Comparison of ENCODE assay signal across 17 cellular contexts in the genomic region with DNA sequence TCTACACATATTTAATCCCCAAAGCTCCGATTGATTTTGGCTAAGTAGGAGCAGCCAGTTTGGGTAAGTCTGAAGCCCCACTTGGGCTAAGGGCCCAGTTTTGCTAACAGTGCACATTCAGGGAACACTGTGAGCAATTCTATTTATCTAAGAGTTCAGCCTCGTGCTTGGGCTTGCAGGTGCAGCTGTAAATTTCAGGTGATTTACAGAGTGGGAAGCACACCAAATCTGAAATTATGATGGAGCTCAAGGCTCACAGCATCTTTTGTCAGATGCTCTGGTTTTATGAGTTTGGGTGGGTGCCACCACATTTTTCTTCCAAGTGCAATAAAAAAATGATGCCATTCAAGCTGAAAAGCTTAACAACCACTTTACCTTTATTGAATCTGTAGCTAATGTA.
"Had no signal": no experiment of that assay in that cellular context is flagged by ENCODE, and none has a peak within 500 bp of the region (broad histone marks: within the 10 kb centered on the region; RNA-seq: fewer than 3 reads in every experiment).

No MANE protein-coding gene starts in this region.

- H3K36me3 ChIP-seq: pancreas had no signal

- H3K27ac Mint-ChIP-seq: activated naive CD4-positive, alpha-beta T cell treated with anti-CD3 and anti-CD28 coated beads for 36 hours; activated naive CD8-positive, alpha-beta T cell treated with anti-CD3 and anti-CD28 coated beads, Interleukin-2, amount 50 U/mL, for 24 hours; activated T-helper 2 cell treated with anti-CD3 and anti-CD28 coated beads, Interferon-gamma antibody, Interleukin-2, Interleukin-4, amounts not matched to agents 10 μg/mL and 5 μg/mL and 100 μg/mL, durations not matched to agents 14 hours and 24 hours and 36 hours; memory B cell; naive thymus-derived CD4-positive, alpha-beta T cell; stimulated activated effector memory CD8-positive, alpha-beta T cell treated with anti-CD3 and anti-CD28 coated beads, Interleukin-12 subunit alpha, Interleukin-12 subunit beta, amount 100 ng/mL, for 72 hours had no signal

- DNase-seq: activated CD4-positive, alpha-beta T cell treated with anti-CD3 and anti-CD28 coated beads, Interleukin-2, amount 50 U/mL, for 48 hours; activated naive CD4-positive, alpha-beta T cell treated with anti-CD3 and anti-CD28 coated beads for 36 hours; activated naive CD8-positive, alpha-beta T cell treated with anti-CD3 and anti-CD28 coated beads, Interleukin-2, amount 50 U/mL, for 24 hours; aorta; cortex of kidney; effector memory CD4-positive, alpha-beta T cell; foreskin keratinocyte; glutamatergic neuron; left ventricle myocardium superior; mucosa of descending colon; naive thymus-derived CD4-positive, alpha-beta T cell; pancreas; stimulated activated CD4-positive, alpha-beta T cell treated with anti-CD3 and anti-CD28 coated beads, Interleukin-12 subunit alpha, Interleukin-12 subunit beta, amount 100 ng/mL, for 4 hours; stimulated activated CD4-positive, alpha-beta T cell treated with anti-CD3 and anti-CD28 coated beads, Interleukin-2, amount 100 ng/mL, for 24 hours had no signal

- H3K27ac ChIP-seq: foreskin keratinocyte, pancreas had no signal

- H3K4me3 ChIP-seq: mucosa of descending colon, pancreas had no signal

- H3K4me1 Mint-ChIP-seq: activated naive CD8-positive, alpha-beta T cell treated with anti-CD3 and anti-CD28 coated beads, Interleukin-2, amount 50 U/mL, for 24 hours; memory B cell; naive thymus-derived CD4-positive, alpha-beta T cell; stimulated activated effector memory CD8-positive, alpha-beta T cell treated with anti-CD3 and anti-CD28 coated beads, Interleukin-12 subunit alpha, Interleukin-12 subunit beta, amount 100 ng/mL, for 72 hours had no signal

- H3K36me3 Mint-ChIP-seq: memory B cell; naive thymus-derived CD4-positive, alpha-beta T cell; stimulated activated effector memory CD8-positive, alpha-beta T cell treated with anti-CD3 and anti-CD28 coated beads, Interleukin-12 subunit alpha, Interleukin-12 subunit beta, amount 100 ng/mL, for 72 hours had no signal

- H3K27me3 ChIP-seq: foreskin keratinocyte, pancreas had no signal

- H3K27me3 Mint-ChIP-seq: activated naive CD8-positive, alpha-beta T cell treated with anti-CD3 and anti-CD28 coated beads, Interleukin-2, amount 50 U/mL, for 24 hours; memory B cell; naive thymus-derived CD4-positive, alpha-beta T cell had no signal

- H3K4me1 ChIP-seq: foreskin keratinocyte, pancreas had no signal

- H3K9me3 ChIP-seq: mucosa of descending colon, pancreas had no signal

- H3K4me3 Mint-ChIP-seq: activated naive CD4-positive, alpha-beta T cell treated with anti-CD3 and anti-CD28 coated beads for 36 hours; activated naive CD8-positive, alpha-beta T cell treated with anti-CD3 and anti-CD28 coated beads, Interleukin-2, amount 50 U/mL, for 24 hours; memory B cell; naive thymus-derived CD4-positive, alpha-beta T cell; stimulated activated effector memory CD8-positive, alpha-beta T cell treated with anti-CD3 and anti-CD28 coated beads, Interleukin-12 subunit alpha, Interleukin-12 subunit beta, amount 100 ng/mL, for 72 hours had no signal

- ATAC-seq: activated naive CD8-positive, alpha-beta T cell treated with anti-CD3 and anti-CD28 coated beads, Interleukin-2, amount 50 U/mL, for 24 hours; foreskin keratinocyte; left ventricle myocardium superior; mucosa of descending colon; naive thymus-derived CD4-positive, alpha-beta T cell; pancreas; stimulated activated effector memory CD8-positive, alpha-beta T cell treated with anti-CD3 and anti-CD28 coated beads, Interleukin-12 subunit alpha, Interleukin-12 subunit beta, amount 100 ng/mL, for 72 hours had no signal
